In the genomic region with DNA sequence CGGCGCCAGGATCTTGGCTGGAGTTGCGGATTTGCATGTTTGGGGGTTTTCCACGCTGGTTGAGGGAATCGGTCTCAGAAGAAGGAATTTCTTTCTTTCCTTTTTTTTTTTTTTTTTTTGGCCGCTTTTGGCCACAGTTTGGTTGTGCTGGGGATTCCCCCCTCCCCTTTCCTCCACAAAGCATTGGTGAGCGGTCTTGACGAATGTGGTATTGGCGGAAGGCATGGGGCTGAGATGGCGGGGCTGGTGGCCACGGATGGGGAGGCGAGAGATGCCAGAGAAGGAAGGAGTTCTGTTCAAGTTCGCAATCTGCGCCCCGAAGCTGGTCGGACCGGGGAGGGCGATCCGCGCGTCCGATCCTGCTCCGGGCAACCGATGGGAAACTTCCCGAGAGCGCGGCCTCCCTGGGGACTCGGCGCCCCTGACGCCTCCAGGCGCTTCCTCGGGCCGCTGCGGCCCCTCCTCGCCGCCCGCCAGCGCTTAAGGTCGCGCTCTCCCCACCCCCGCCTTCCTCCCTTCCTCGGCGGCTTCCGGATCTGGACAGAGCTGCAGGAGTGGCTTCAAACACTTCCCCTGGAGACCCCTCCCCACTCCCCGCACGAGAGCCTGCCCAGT, we compare ENCODE assay signal across 8 cellular contexts. TPM values are rescaled to one million over a fixed set of nuclear protein-coding genes. Genes with fewer than 3 reads are reported as not detected.
A peak's percentile ranks its signal among the peaks of the same experiment; 100 is the strongest.
DNase-seq lines count a peak whose midpoint lies in the region; ATAC-seq and TF ChIP-seq lines count a peak whose summit lies in the region.

No MANE protein-coding gene starts in this region.

- H3K9me3 ChIP-seq in vagina, result no peaks in the 10 kb centered on the region

- TF ChIP-seq CTCF in vagina (IDR thresholded peaks at IDR 0.05), result no peak

- H3K27ac Mint-ChIP-seq in central memory CD8-positive, alpha-beta T cell (ENCODE audit: low read depth), result peak overlapping the region; percentile 79
- peak overlapping the region; percentile 76 for H3K27ac Mint-ChIP-seq in memory B cell

- H3K27ac ChIP-seq in vagina, result peak overlapping the region; percentile 69

- intact Hi-C loops in vagina (cut with DNase I), result no loop called here

- no peaks in the 10 kb centered on the region for H3K36me3 ChIP-seq in vagina

- H3K4me1 ChIP-seq in vagina, result peaks cover 67% of the 10 kb centered on the region

- peaks cover 38% of the 10 kb centered on the region for H3K4me1 Mint-ChIP-seq in central memory CD8-positive, alpha-beta T cell
- peaks cover 29% of the 10 kb centered on the region for H3K4me1 Mint-ChIP-seq in memory B cell

- H3K27me3 ChIP-seq in vagina, result no peaks in the 10 kb centered on the region

- H3K4me3 ChIP-seq in vagina, result peak overlapping the region; percentile 56 to 60

- no peak for TF ChIP-seq POLR2A in vagina (IDR thresholded peaks at IDR 0.05)

- H3K27me3 Mint-ChIP-seq in central memory CD8-positive, alpha-beta T cell, result peaks cover 12% of the 10 kb centered on the region
- peaks cover 16% of the 10 kb centered on the region for H3K27me3 Mint-ChIP-seq in memory B cell

- ATAC-seq in HG03432 (IDR thresholded peaks at IDR 0.05; ENCODE audit: unreplicated experiment), result peak; percentile 57
- peak; percentile 20 for ATAC-seq in central memory CD8-positive, alpha-beta T cell (replicated peaks; ENCODE audit: extremely low read depth, poor library complexity, severe bottlenecking)
- ATAC-seq in memory B cell (ENCODE audit: low read depth), result peak; percentile 58
- ATAC-seq in HG03159 (IDR thresholded peaks at IDR 0.05; ENCODE audit: unreplicated experiment), result no peak

- H3K36me3 Mint-ChIP-seq in central memory CD8-positive, alpha-beta T cell (ENCODE audit: insufficient read depth), result peaks cover 9% of the 10 kb centered on the region
- peaks cover 3% of the 10 kb centered on the region for H3K36me3 Mint-ChIP-seq in memory B cell

- peak overlapping the region; percentile 87 for H3K4me3 Mint-ChIP-seq in central memory CD8-positive, alpha-beta T cell
- H3K4me3 Mint-ChIP-seq in memory B cell, result peak overlapping the region; percentile 84

- H3K9me3 Mint-ChIP-seq in central memory CD8-positive, alpha-beta T cell, result no peaks in the 10 kb centered on the region
- H3K9me3 Mint-ChIP-seq in memory B cell, result no peaks in the 10 kb centered on the region

- DNase-seq in GM03348 (ENCODE audit: low spot score), result peak; percentile 63
- DNase-seq in central memory CD8-positive, alpha-beta T cell (ENCODE audit: low spot score in 2 of 2), result no peak
- DNase-seq in memory B cell (ENCODE audit: low spot score in 2 of 2), result no peak
- no peak for DNase-seq in vagina (ENCODE audit: extremely low spot score in 2 of 2)
- no peak for DNase-seq in amniotic stem cell (lab: John Stamatoyannopoulos, UW)
- no peak for DNase-seq in NCI-H1105 (lab: John Stamatoyannopoulos, UW)

RNA-seq across cellular contexts. Expression of gene RAI1, which starts 43.2 kb away (rescaled TPM):
- total RNA-seq in vagina, result 29.2 TPM
